Comparison of ENCODE assay signal across 18 cellular contexts in genomic region chr5:72298711-72299110, GRCh38.
DNase-seq lines count a peak whose midpoint lies in the region; ATAC-seq, FAIRE-seq and TF ChIP-seq lines count a peak whose summit lies in the region.
"Had no signal": no experiment of that assay in that cellular context is flagged by ENCODE, and none has a peak within 500 bp of the region (broad histone marks: within the 10 kb centered on the region; RNA-seq: fewer than 3 reads in every experiment).

No MANE protein-coding gene starts in this region.

- H3K27ac Mint-ChIP-seq in stimulated activated naive B cell treated with anti-CD40 and anti-IgM and Interleukin-4, amounts not matched to agents 10 μg/mL and 1 μg/mL and 100 μg/mL, for 72 hours: peak overlapping the region; percentile 69

- H3K27me3 ChIP-seq in SU-DHL-6 (ENCODE audit: low read length): no peaks in the 10 kb centered on the region
- H3K27me3 ChIP-seq: BLaER1, Peyer's patch had no signal

- H3K36me3 ChIP-seq in HEK293 (ENCODE audit: control insufficient read depth in 2 of 2, insufficient read depth in 1 of 2, low read length in 2 of 2) (peaks cover 6 to 18% of the 10 kb centered on the region in 2 experiments; a peak in 2 of 3 replicates), SU-DHL-6 (ENCODE audit: low read length) (peaks cover 5% of the 10 kb centered on the region; the same call in 1 of the 2 replicates)
- H3K36me3 ChIP-seq: Peyer's patch had no signal

- POLR2A ChIA-PET in HEK293 (lab: Yijun Ruan, JAX): interaction anchor here (0.7 kb wide), 1 partner anchor 13 kb away, joined by 3 read pairs; no protein-coding TSS in a partner anchor
- POLR2A ChIA-PET in RWPE1 (lab: Yijun Ruan, JAX; ENCODE audit: low non-redundant PET): interaction anchor here (0.6 kb wide), 1 partner anchor 132 kb away, joined by 4 read pairs; no protein-coding TSS in a partner anchor

- H3K4me1 ChIP-seq in HEK293 (ENCODE audit: control insufficient read depth, insufficient read depth, low read length): peaks cover 7% of the 10 kb centered on the region
- H3K4me1 ChIP-seq: Peyer's patch had no signal

- H3K9me3 Mint-ChIP-seq in stimulated activated naive B cell treated with anti-CD40 and anti-IgM and Interleukin-4, amounts not matched to agents 10 μg/mL and 1 μg/mL and 100 μg/mL, for 72 hours: peaks cover 7 to 13% of the 10 kb centered on the region in 2 donors
- H3K9me3 Mint-ChIP-seq: H9 had no signal

- CTCF ChIA-PET in HEK293 (lab: Yijun Ruan, JAX): interaction anchor here (0.5 to 1.4 kb wide), 3 partner anchors 10 to 905 kb away, joined by 3 to 4 read pairs (median 3); no protein-coding TSS in a partner anchor
- CTCF ChIA-PET in RWPE1 (lab: Yijun Ruan, JAX): interaction anchor here (0.6 kb wide), 1 partner anchor 22 kb away, joined by 6 read pairs; no protein-coding TSS in a partner anchor

- no peaks in the 10 kb centered on the region for H3K9me2 ChIP-seq in SU-DHL-6 (replicated peaks; ENCODE audit: insufficient read depth, low read length)

- H4K20me1 ChIP-seq in SU-DHL-6 (ENCODE audit: low read depth, low read length): no peaks in the 10 kb centered on the region
- H4K20me1 ChIP-seq: BLaER1 had no signal

- DNase-seq in DMS 273 (lab: John Stamatoyannopoulos, UW; ENCODE audit: unreplicated experiment): peak; percentile 69
- DNase-seq in DMS 273 treated with DMSO at 0.1 percent for 48 hours (lab: John Stamatoyannopoulos, UW): no peak
- no peak for DNase-seq in stimulated activated naive B cell treated with anti-CD40 and anti-IgM and Interleukin-4, amounts not matched to agents 10 μg/mL and 1 μg/mL and 100 μg/mL, for 72 hours
- DNase-seq in RWPE1 (ENCODE audit: low spot score): no peak
- DNase-seq in D721Med (ENCODE audit: insufficient read length, low spot score): no peak
- DNase-seq in DMS79 (lab: John Stamatoyannopoulos, UW): no peak
- DNase-seq: H9, NCI-H1092, NCI-H446, NCI-H774, Peyer's patch, SIG-M5, SW 1271 had no signal

- H3K27ac ChIP-seq in HEK293 (ENCODE audit: extremely low read depth, low read depth, low read length) (no peak overlapping the region), SU-DHL-6 (ENCODE audit: low read depth, low read length) (peak overlapping the region; percentile 97), RWPE1 (no peak overlapping the region)
- H3K27ac ChIP-seq: 22Rv1, BLaER1, HL-60, Peyer's patch had no signal

- ATAC-seq in stimulated activated naive B cell treated with anti-CD40 and anti-IgM and Interleukin-4, amounts not matched to agents 10 μg/mL and 1 μg/mL and 100 μg/mL, for 72 hours (replicated peaks): no peak

- peaks cover 94% of the 10 kb centered on the region for H3F3A ChIP-seq in SU-DHL-6 (ENCODE audit: insufficient read depth)

- H3K9me3 ChIP-seq in HEK293 (ENCODE audit: control insufficient read depth, insufficient read depth, low read depth, low read length): no peaks in the 10 kb centered on the region
- H3K9me3 ChIP-seq in SU-DHL-6 (ENCODE audit: insufficient read depth, low read length): no peaks in the 10 kb centered on the region
- H3K9me3 ChIP-seq: BLaER1, Peyer's patch had no signal

- FAIRE-seq in D721Med (lab: Jason Lieb, UNC): no peak

- H3K4me1 Mint-ChIP-seq in stimulated activated naive B cell treated with anti-CD40 and anti-IgM and Interleukin-4, amounts not matched to agents 10 μg/mL and 1 μg/mL and 100 μg/mL, for 72 hours: peaks cover 41 to 81% of the 10 kb centered on the region in 2 donors

- peak overlapping the region; percentile 36 to 58 for H3K4me3 Mint-ChIP-seq in stimulated activated naive B cell treated with anti-CD40 and anti-IgM and Interleukin-4, amounts not matched to agents 10 μg/mL and 1 μg/mL and 100 μg/mL, for 72 hours
- H3K4me3 Mint-ChIP-seq: H9 had no signal

- no peak overlapping the region for H3K4me3 ChIP-seq in HEK293 (ENCODE audit: low read depth, low read length)
- peak overlapping the region; percentile 27 for H3K4me3 ChIP-seq in SU-DHL-6 (ENCODE audit: insufficient read depth, low read length, poor library complexity, severe bottlenecking)
- H3K4me3 ChIP-seq: BLaER1, Peyer's patch had no signal

- no peak overlapping the region for H2AFZ ChIP-seq in SU-DHL-6 (ENCODE audit: low read depth, low read length, severe bottlenecking)

- peak overlapping the region; percentile 100 for H3K4me2 ChIP-seq in SU-DHL-6 (ENCODE audit: low read depth, low read length, poor library complexity, severe bottlenecking)

- H3K79me2 ChIP-seq in SU-DHL-6 (ENCODE audit: insufficient read depth, low read length): peaks cover 89% of the 10 kb centered on the region

- H3K36me3 Mint-ChIP-seq in stimulated activated naive B cell treated with anti-CD40 and anti-IgM and Interleukin-4, amounts not matched to agents 10 μg/mL and 1 μg/mL and 100 μg/mL, for 72 hours: peaks cover 42 to 77% of the 10 kb centered on the region in 2 donors

- TF ChIP-seq CTCF in HEK293 (tag by site-specific recombination; IDR thresholded peaks at IDR 0.05): no peak
- TF ChIP-seq CTCF in SU-DHL-6 (IDR thresholded peaks at IDR 0.05; ENCODE audit: insufficient read depth, low read length, poor library complexity, severe bottlenecking): no peak
- no peak for TF ChIP-seq CTCF in RWPE1 (conservative IDR thresholded peaks at IDR 0.05; ENCODE audit: low read depth)
- no peak for TF ChIP-seq CTCF in D721Med (IDR thresholded peaks at IDR 0.05; ENCODE audit: insufficient read depth, missing control alignments)

- no peaks in the 10 kb centered on the region for H3K27me3 Mint-ChIP-seq in stimulated activated naive B cell treated with anti-CD40 and anti-IgM and Interleukin-4, amounts not matched to agents 10 μg/mL and 1 μg/mL and 100 μg/mL, for 72 hours

- H3K9ac ChIP-seq in SU-DHL-6 (ENCODE audit: low read length): peak overlapping the region; percentile 57
- H3K9ac ChIP-seq: BLaER1 had no signal

TF ChIP-seq in HEK293, 187 proteins besides CTCF, POLR2A, EP300 and RAD21:
- TF ChIP-seq ZNF423 (tag by site-specific recombination; IDR thresholded peaks at IDR 0.05) (no peak), ZNF146 (tag by site-specific recombination; IDR thresholded peaks at IDR 0.05) (peak; percentile 63), ZNF843 (tag by site-specific recombination; IDR thresholded peaks at IDR 0.05) (no peak), ZNF23 (tag by site-specific recombination; IDR thresholded peaks at IDR 0.05; ENCODE audit: borderline replicate concordance) (no peak), ZNF580 (tag by site-specific recombination; IDR thresholded peaks at IDR 0.05) (0 out of 2 replicates have a peak, but pooled peaks have one; percentile 61)
TF ChIP-seq in HEK293: peak in this region for 2.
